ENCODE assay signal across 8 cellular contexts in the genomic region with DNA sequence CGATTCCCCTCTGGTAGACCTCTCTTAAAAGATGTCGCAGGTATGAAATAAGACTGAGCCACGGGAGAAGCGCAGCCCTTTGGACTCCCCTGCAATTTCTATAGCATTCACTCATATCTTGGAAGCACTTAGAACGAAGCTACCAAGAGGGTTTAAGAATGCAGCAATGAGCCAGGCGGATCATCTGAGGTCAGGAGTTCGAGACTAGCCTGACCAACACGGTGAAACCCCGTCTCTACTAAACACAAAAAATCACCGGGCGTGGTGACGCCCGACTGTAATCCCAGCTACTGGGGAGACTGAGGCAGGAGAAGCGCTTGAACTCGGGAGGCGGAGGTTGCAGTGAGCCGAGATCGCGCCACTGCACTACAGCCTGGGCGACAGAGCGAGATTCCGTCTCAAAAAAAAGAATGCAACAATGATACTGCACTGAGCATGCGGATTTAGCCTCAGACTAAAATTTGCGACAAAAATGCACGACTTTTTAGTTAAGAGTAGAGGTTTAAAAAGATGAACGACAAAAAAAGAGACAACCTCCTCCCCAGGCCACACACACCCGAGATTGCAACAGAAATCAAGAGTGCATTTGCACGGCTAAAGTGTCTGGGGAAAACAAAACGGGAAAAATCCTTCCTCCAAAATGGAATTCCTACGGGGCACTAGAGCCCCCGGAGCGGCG. TPM values are rescaled to one million over a fixed set of nuclear protein-coding genes. Genes with fewer than 3 reads are reported as not detected.
DNase-seq lines count a peak whose midpoint lies in the region; ATAC-seq and TF ChIP-seq lines count a peak whose summit lies in the region.

No MANE protein-coding gene starts in this region.

- no TSS peak for BruUV-seq in MCF 10A (replicated peaks; lab: Mats Ljungman, UMichigan)

- ATAC-seq in left lung (peak; percentile 21), HG03196 (IDR thresholded peaks at IDR 0.05; ENCODE audit: unreplicated experiment) (no peak)

- peak overlapping the region; percentile 84 to 87 for H3K27ac ChIP-seq in left lung
- peak overlapping the region; percentile 96 for H3K27ac ChIP-seq in thymus (ENCODE audit: low read depth)

- no peaks in the 10 kb centered on the region for H3K9me3 Mint-ChIP-seq in MCF 10A (ENCODE audit: unreplicated experiment)

- peaks cover 76% of the 10 kb centered on the region for H3K36me3 Mint-ChIP-seq in MCF 10A (ENCODE audit: insufficient read depth, unreplicated experiment)

- 1% methylated on average over 33 of the region's 33 CpGs for WGBS in thymus

- peak overlapping the region; percentile 99 for H3K27ac Mint-ChIP-seq in MCF 10A (ENCODE audit: low read depth, unreplicated experiment)

- H3K4me1 Mint-ChIP-seq in MCF 10A (ENCODE audit: insufficient read depth, unreplicated experiment): peaks cover 30% of the 10 kb centered on the region

- TF ChIP-seq CTCF in BJ (IDR thresholded peaks at IDR 0.05; ENCODE audit: insufficient read depth, low read depth, low read length) (no peak), MCF 10A (IDR thresholded peaks at IDR 0.05; ENCODE audit: unreplicated experiment) (no peak), left lung (IDR thresholded peaks at IDR 0.05) (no peak)

- no peak for DNase-seq in BJ (ENCODE audit: low read depth)
- peak; percentile 56 for DNase-seq in NAMALWA (ENCODE audit: low spot score)
- DNase-seq in MCF 10A (ENCODE audit: unreplicated experiment): no peak
- DNase-seq in left lung: no peak
- no peak for DNase-seq in GM03348 (ENCODE audit: low spot score)
- no peak for DNase-seq in NCI-H1930 (lab: John Stamatoyannopoulos, UW)

- H3K4me1 ChIP-seq in left lung (peaks cover 6 to 57% of the 10 kb centered on the region in 2 donors), thymus (ENCODE audit: control insufficient read depth, insufficient read depth, low read length) (peaks cover 6% of the 10 kb centered on the region)

- peak overlapping the region; percentile 96 for H3K4me3 ChIP-seq in BJ (ENCODE audit: low read depth, low read length)
- peak overlapping the region; percentile 66 to 94 for H3K4me3 ChIP-seq in left lung
- H3K4me3 ChIP-seq in thymus (ENCODE audit: low read length): peak overlapping the region; percentile 81

- CTCF ChIA-PET in BJ (lab: Yijun Ruan, JAX): interaction anchor here (1.0 to 2.8 kb wide), 3 partner anchors 23 to 629 kb away, joined by 3 to 14 read pairs (median 5); no protein-coding TSS in a partner anchor
- CTCF ChIA-PET in MCF 10A (lab: Yijun Ruan, JAX): interaction anchor here (0.6 to 5.1 kb wide), 8 partner anchors 11 to 643 kb away, joined by 3 to 25 read pairs (median 5); a partner anchor contains a TSS

- intact Hi-C loops in MCF 10A (cut with micrococcal nuclease) (no loop called here), left lung (cut with DNase I) (no loop called here)

- H3K36me3 ChIP-seq in BJ (ENCODE audit: control insufficient read depth, insufficient read depth, low read length): peaks cover 2% of the 10 kb centered on the region
- H3K36me3 ChIP-seq in left lung: peaks cover 0 to 24% of the 10 kb centered on the region in 2 donors
- H3K36me3 ChIP-seq in thymus (ENCODE audit: control insufficient read depth, insufficient read depth): peaks cover 7% of the 10 kb centered on the region

- H3K27me3 ChIP-seq in BJ (ENCODE audit: control insufficient read depth, insufficient read depth, low read length) (no peaks in the 10 kb centered on the region), left lung (no peaks in the 10 kb centered on the region), thymus (ENCODE audit: control insufficient read depth, insufficient read depth) (no peaks in the 10 kb centered on the region)

- H3K9me3 ChIP-seq in left lung: no peaks in the 10 kb centered on the region
- H3K9me3 ChIP-seq in thymus (ENCODE audit: control insufficient read depth): no peaks in the 10 kb centered on the region

- H3K27me3 Mint-ChIP-seq in MCF 10A (ENCODE audit: insufficient read depth, unreplicated experiment): no peaks in the 10 kb centered on the region

- H3K4me3 Mint-ChIP-seq in MCF 10A (ENCODE audit: unreplicated experiment): peak overlapping the region; percentile 100

- POLR2A ChIA-PET in BJ (lab: Charles Lee) (interaction anchor here (0.6 kb wide), 1 partner anchor 19 kb away, joined by 6 read pairs; no protein-coding TSS in a partner anchor), MCF 10A (lab: Yijun Ruan, JAX) (interaction anchor here (0.6 to 11.9 kb wide), 39 partner anchors 8 to 946 kb away, joined by 3 to 149 read pairs (median 5); a partner anchor contains a TSS)

RNA-seq across cellular contexts. Expression of a gene that starts 0.7 kb away (rescaled TPM):
- polyA plus RNA-seq in BJ (2011; rRNA removed) (53.7 and 56.8 TPM in 2 replicates), thymus (76.8 TPM)
- 13.7 and 28.7 TPM in 2 replicates for polyA minus RNA-seq in BJ (2011; rRNA and poly(A)+ RNA removed)
- total RNA-seq in MCF 10A (2022) (309 and 339 TPM in 2 replicates), left lung (10 to 100 TPM; 71.6 to 89.4 TPM)

RNA-seq across cellular contexts. Expression of a gene that starts 33.1 kb away (rescaled TPM):
- 24.4 and 34.0 TPM in 2 replicates for polyA plus RNA-seq in BJ (2011; rRNA removed)
- 13.8 and 16.3 TPM in 2 replicates for polyA minus RNA-seq in BJ (2011; rRNA and poly(A)+ RNA removed)
- total RNA-seq in MCF 10A (2022): 150 and 184 TPM in 2 replicates
- total RNA-seq in left lung: 10 to 100 TPM; 52.2 to 57.5 TPM
- 168 TPM for polyA plus RNA-seq in thymus
